Comparison of ENCODE assay signal across 15 cellular contexts in the genomic region with DNA sequence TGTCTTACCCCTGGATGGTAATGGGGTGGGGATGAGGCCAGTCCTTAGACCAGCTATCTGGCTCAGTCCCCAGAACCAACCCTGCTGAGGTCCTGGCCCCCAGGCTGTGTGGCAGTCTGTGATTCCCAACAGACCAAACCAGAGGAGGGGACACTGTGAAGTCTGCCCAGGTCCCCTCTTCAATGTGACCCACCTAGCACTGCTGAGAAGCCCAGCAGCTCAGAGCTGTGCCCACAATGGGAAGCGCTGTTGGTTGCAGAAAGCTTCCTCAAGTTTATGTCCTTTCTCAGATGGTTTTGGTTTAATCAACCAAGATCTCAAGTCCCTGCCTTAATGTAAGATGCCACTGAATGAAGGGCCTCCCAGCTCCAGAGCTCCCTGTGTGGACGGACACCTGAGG.
DNase-seq lines count a peak whose midpoint lies in the region; ATAC-seq and TF ChIP-seq lines count a peak whose summit lies in the region.
"Had no signal": no experiment of that assay in that cellular context is flagged by ENCODE, and none has a peak within 500 bp of the region (broad histone marks: within the 10 kb centered on the region; RNA-seq: fewer than 3 reads in every experiment).

No MANE protein-coding gene starts in this region.

- H3K4me1 ChIP-seq in right atrium auricular region (no peaks in the 10 kb centered on the region), heart right ventricle (peaks cover 0 to 11% (median 0%) of the 10 kb centered on the region in 9 donors)
- H3K4me1 ChIP-seq: Caco-2 had no signal

- H3K4me3 ChIP-seq in right atrium auricular region (no peak overlapping the region), heart right ventricle (no peak overlapping the region)
- H3K4me3 ChIP-seq: GM23248 had no signal

- DNase-seq in right atrium auricular region (ENCODE audit: low spot score) = peak; percentile 32
- no peak for DNase-seq in heart right ventricle
- no peak for DNase-seq in central memory CD8-positive, alpha-beta T cell (ENCODE audit: low spot score in 2 of 2)
- peak; percentile 53 for DNase-seq in osteocyte (ENCODE audit: extremely low spot score, unreplicated experiment)
- no peak for DNase-seq in stimulated activated CD4-positive, alpha-beta T cell treated with anti-CD3 and anti-CD28 coated beads, Interleukin-2, amount 100 ng/mL, for 24 hours
- DNase-seq in activated CD8-positive, alpha-beta memory T cell treated with anti-CD3 and anti-CD28 coated beads, Interleukin-2, amount 50 U/mL, for 4 hours = no peak
- no peak for DNase-seq in DMS 273 treated with DMSO at 0.1 percent for 48 hours (lab: John Stamatoyannopoulos, UW)
- DNase-seq: Caco-2; CD4-positive, CD25-positive, alpha-beta regulatory T cell; DMS53; GM23248 had no signal

- peaks cover 2% of the 10 kb centered on the region for H3K36me3 Mint-ChIP-seq in central memory CD8-positive, alpha-beta T cell (ENCODE audit: insufficient read depth)
- no peaks in the 10 kb centered on the region for H3K36me3 Mint-ChIP-seq in osteocyte (ENCODE audit: unreplicated experiment)
- H3K36me3 Mint-ChIP-seq: CD4-positive, CD25-positive, alpha-beta regulatory T cell had no signal

- H3K4me1 Mint-ChIP-seq in central memory CD8-positive, alpha-beta T cell = peaks cover 71% of the 10 kb centered on the region
- no peaks in the 10 kb centered on the region for H3K4me1 Mint-ChIP-seq in osteocyte (ENCODE audit: unreplicated experiment)

- no peaks in the 10 kb centered on the region for H3K27me3 Mint-ChIP-seq in central memory CD8-positive, alpha-beta T cell
- peaks cover 31% of the 10 kb centered on the region for H3K27me3 Mint-ChIP-seq in osteocyte (ENCODE audit: unreplicated experiment)

- no peaks in the 10 kb centered on the region for H3K36me3 ChIP-seq in right atrium auricular region
- no peaks in the 10 kb centered on the region for H3K36me3 ChIP-seq in heart right ventricle

- intact Hi-C loops in heart right ventricle (cut with DNase I) = loop anchor here in 1 of 10 donors (5.0 kb wide), 1 partner anchor 56 kb away; no protein-coding TSS in a partner anchor

- no peak overlapping the region for H3K4me3 Mint-ChIP-seq in central memory CD8-positive, alpha-beta T cell
- no peak overlapping the region for H3K4me3 Mint-ChIP-seq in osteocyte (ENCODE audit: unreplicated experiment)
- H3K4me3 Mint-ChIP-seq: CD4-positive, CD25-positive, alpha-beta regulatory T cell had no signal

- H3K27ac ChIP-seq in right atrium auricular region (no peak overlapping the region), heart right ventricle (no peak overlapping the region)
- H3K27ac ChIP-seq: 22Rv1, GM23248 had no signal

- H3K9me3 Mint-ChIP-seq in central memory CD8-positive, alpha-beta T cell = no peaks in the 10 kb centered on the region
- no peaks in the 10 kb centered on the region for H3K9me3 Mint-ChIP-seq in osteocyte (ENCODE audit: unreplicated experiment)
- H3K9me3 Mint-ChIP-seq: CD4-positive, CD25-positive, alpha-beta regulatory T cell had no signal

- H3K27ac Mint-ChIP-seq in central memory CD8-positive, alpha-beta T cell (ENCODE audit: low read depth) = peak overlapping the region; percentile 85
- no peak overlapping the region for H3K27ac Mint-ChIP-seq in osteocyte (ENCODE audit: unreplicated experiment)

- ATAC-seq in heart right ventricle (no peak), GM18873 (IDR thresholded peaks at IDR 0.05; ENCODE audit: low FRiP score, unreplicated experiment) (no peak)
- ATAC-seq in central memory CD8-positive, alpha-beta T cell (replicated peaks; ENCODE audit: extremely low read depth, poor library complexity, severe bottlenecking) = no peak
- ATAC-seq: HCT116, HepG2 had no signal

- WGBS in heart right ventricle, 2 donors = 90 to 97% methylated on average over 2 of the region's 2 CpGs

- H3K9me3 ChIP-seq in right atrium auricular region (no peaks in the 10 kb centered on the region), heart right ventricle (no peaks in the 10 kb centered on the region)
- H3K9me3 ChIP-seq: Caco-2 had no signal

- H3K27me3 ChIP-seq in right atrium auricular region = no peaks in the 10 kb centered on the region
- peaks cover 0 to 24% (median 11%) of the 10 kb centered on the region in 7 donors for H3K27me3 ChIP-seq in heart right ventricle

- TF ChIP-seq CTCF in right atrium auricular region (IDR thresholded peaks at IDR 0.05) (no peak), heart right ventricle (IDR thresholded peaks at IDR 0.05) (no peak), osteocyte (IDR thresholded peaks at IDR 0.05) (no peak)

Comparison
In these comparisons a context has a peak if more than half of its experiments do, and no peak if none do; other contexts are left out.
1. DNase-seq: peak in right atrium auricular region (single experiment) and osteocyte (single experiment); none in heart right ventricle (0 of 2), central memory CD8-positive, alpha-beta T cell (0 of 2), stimulated activated CD4-positive, alpha-beta T cell treated with anti-CD3 and anti-CD28 coated beads, Interleukin-2, amount 100 ng/mL, for 24 hours (0 of 2), activated CD8-positive, alpha-beta memory T cell treated with anti-CD3 and anti-CD28 coated beads, Interleukin-2, amount 50 U/mL, for 4 hours (single experiment) and DMS 273 treated with DMSO at 0.1 percent for 48 hours (single experiment).